1 cellular context compared by ENCODE assay signal in the genomic region with DNA sequence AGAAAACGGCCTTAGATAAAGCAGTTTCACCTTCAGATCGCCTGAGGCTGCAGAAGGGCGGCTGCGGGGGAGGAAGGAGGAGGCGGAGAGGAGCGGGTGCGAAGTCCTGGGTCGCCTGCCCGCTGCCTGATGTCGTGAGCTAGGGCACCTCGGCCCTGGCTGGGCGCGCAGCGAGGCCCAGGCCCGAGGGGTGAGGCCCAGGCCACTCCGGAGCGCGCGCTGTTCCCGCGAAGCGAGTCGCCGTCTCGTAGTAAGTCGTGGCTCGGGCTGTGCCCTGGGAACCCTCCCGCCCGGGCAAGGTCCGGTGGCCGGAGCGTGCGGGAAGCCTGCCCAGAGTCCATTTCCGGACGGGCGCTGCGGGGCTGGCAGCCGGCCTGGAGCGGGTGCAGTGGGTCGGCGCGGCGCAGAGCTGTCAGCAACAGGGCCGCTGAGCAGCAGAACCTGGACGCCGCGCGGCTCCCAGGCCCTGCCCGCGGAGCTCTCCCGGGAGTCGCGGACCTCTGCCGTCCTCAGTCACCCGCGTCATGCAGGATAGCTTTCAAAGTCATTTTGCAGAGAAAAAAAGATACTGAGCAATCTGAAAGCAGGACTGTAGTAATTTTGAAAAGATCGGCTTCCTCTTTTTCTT.
A peak's percentile ranks its signal among the peaks of the same experiment; 100 is the strongest.
TF ChIP-seq lines count a peak whose summit lies in the region.

No MANE protein-coding gene starts in this region.

TF ChIP-seq in HepG2, 621 proteins besides CTCF, POLR2A, EP300 and RAD21 (continued from another document and continues in another):
- TF ChIP-seq STAG1 (CRISPR knock-in tag; IDR thresholded peaks at IDR 0.05) (no peak), AGO2 (optimal IDR thresholded peaks at IDR 0.05; ENCODE audit: low read depth, low read length) (peak; percentile 43), IKZF4 (CRISPR knock-in tag; IDR thresholded peaks at IDR 0.05; ENCODE audit: borderline replicate concordance, low read depth, not compliant biosample characterization) (peak; percentile 87), ZNF570 (CRISPR knock-in tag; IDR thresholded peaks at IDR 0.05; ENCODE audit: borderline replicate concordance) (no peak), ELF1 (CRISPR knock-in tag; IDR thresholded peaks at IDR 0.05) (no peak; the same call in 1 of the 2 replicates), ZNF234 (CRISPR knock-in tag; conservative IDR thresholded peaks at IDR 0.05) (no peak), MLX (CRISPR knock-in tag; IDR thresholded peaks at IDR 0.05) (no peak), ZNF75D (CRISPR knock-in tag; IDR thresholded peaks at IDR 0.05; ENCODE audit: borderline replicate concordance) (no peak), MNT (IDR thresholded peaks at IDR 0.05) (no peak), ZKSCAN1 (IDR thresholded peaks at IDR 0.05; ENCODE audit: low read length) (no peak), HNRNPUL1 (IDR thresholded peaks at IDR 0.05; ENCODE audit: low read depth, low read length) (no peak), TAF15 (IDR thresholded peaks at IDR 0.05; ENCODE audit: low read depth, low read length, poor library complexity, severe bottlenecking) (no peak), ZNF878 (CRISPR knock-in tag; IDR thresholded peaks at IDR 0.05) (peak; percentile 21; the same call in 1 of the 2 replicates), TBP (CRISPR knock-in tag; IDR thresholded peaks at IDR 0.05) (no peak), ZFP62 (CRISPR knock-in tag; IDR thresholded peaks at IDR 0.05) (no peak), THAP9 (CRISPR knock-in tag; IDR thresholded peaks at IDR 0.05; ENCODE audit: borderline replicate concordance) (peak; percentile 74; the same call in 1 of the 2 replicates), ZNF724P (CRISPR knock-in tag; IDR thresholded peaks at IDR 0.05; ENCODE audit: borderline replicate concordance) (no peak; the same call in 1 of the 2 replicates), ZNF766 (CRISPR knock-in tag; IDR thresholded peaks at IDR 0.05; ENCODE audit: borderline replicate concordance) (peak; percentile 47; the same call in 1 of the 2 replicates), ZNF749 (CRISPR knock-in tag; IDR thresholded peaks at IDR 0.05; ENCODE audit: borderline replicate concordance) (peak; percentile 36; the same call in 1 of the 2 replicates), ZNF574 (CRISPR knock-in tag; IDR thresholded peaks at IDR 0.05) (peak; percentile 77), ZNF121 (CRISPR knock-in tag; IDR thresholded peaks at IDR 0.05) (peak; percentile 34; the same call in 1 of the 2 replicates), ZC3H4 (CRISPR knock-in tag; IDR thresholded peaks at IDR 0.05; ENCODE audit: borderline replicate concordance) (no peak), FOSL1 (CRISPR knock-in tag; IDR thresholded peaks at IDR 0.05; ENCODE audit: borderline replicate concordance) (no peak), ZNF317 (CRISPR knock-in tag; IDR thresholded peaks at IDR 0.05) (no peak), KLF13 (CRISPR knock-in tag; IDR thresholded peaks at IDR 0.05) (no peak), FOXK1 (CRISPR knock-in tag; IDR thresholded peaks at IDR 0.05; ENCODE audit: borderline replicate concordance, low read depth) (no peak), ZNF12 (CRISPR knock-in tag; IDR thresholded peaks at IDR 0.05) (0 out of 2 replicates have a peak, but pooled peaks have one; percentile 12), ZNF782 (CRISPR knock-in tag; IDR thresholded peaks at IDR 0.05; ENCODE audit: borderline replicate concordance) (peak; percentile 92), CCDC6 (CRISPR knock-in tag; IDR thresholded peaks at IDR 0.05) (no peak; the same call in 1 of the 2 replicates), HOXA5 (CRISPR knock-in tag; IDR thresholded peaks at IDR 0.05) (0 out of 2 replicates have a peak, but pooled peaks have one; percentile 43), HOXA7 (CRISPR knock-in tag; IDR thresholded peaks at IDR 0.05) (no peak), NAIF1 (CRISPR knock-in tag; IDR thresholded peaks at IDR 0.05; ENCODE audit: borderline replicate concordance) (peak; percentile 81; the same call in 1 of the 2 replicates), EEA1 (CRISPR knock-in tag; IDR thresholded peaks at IDR 0.05; ENCODE audit: borderline replicate concordance) (no peak)
- TF ChIP-seq, protein P1, sequence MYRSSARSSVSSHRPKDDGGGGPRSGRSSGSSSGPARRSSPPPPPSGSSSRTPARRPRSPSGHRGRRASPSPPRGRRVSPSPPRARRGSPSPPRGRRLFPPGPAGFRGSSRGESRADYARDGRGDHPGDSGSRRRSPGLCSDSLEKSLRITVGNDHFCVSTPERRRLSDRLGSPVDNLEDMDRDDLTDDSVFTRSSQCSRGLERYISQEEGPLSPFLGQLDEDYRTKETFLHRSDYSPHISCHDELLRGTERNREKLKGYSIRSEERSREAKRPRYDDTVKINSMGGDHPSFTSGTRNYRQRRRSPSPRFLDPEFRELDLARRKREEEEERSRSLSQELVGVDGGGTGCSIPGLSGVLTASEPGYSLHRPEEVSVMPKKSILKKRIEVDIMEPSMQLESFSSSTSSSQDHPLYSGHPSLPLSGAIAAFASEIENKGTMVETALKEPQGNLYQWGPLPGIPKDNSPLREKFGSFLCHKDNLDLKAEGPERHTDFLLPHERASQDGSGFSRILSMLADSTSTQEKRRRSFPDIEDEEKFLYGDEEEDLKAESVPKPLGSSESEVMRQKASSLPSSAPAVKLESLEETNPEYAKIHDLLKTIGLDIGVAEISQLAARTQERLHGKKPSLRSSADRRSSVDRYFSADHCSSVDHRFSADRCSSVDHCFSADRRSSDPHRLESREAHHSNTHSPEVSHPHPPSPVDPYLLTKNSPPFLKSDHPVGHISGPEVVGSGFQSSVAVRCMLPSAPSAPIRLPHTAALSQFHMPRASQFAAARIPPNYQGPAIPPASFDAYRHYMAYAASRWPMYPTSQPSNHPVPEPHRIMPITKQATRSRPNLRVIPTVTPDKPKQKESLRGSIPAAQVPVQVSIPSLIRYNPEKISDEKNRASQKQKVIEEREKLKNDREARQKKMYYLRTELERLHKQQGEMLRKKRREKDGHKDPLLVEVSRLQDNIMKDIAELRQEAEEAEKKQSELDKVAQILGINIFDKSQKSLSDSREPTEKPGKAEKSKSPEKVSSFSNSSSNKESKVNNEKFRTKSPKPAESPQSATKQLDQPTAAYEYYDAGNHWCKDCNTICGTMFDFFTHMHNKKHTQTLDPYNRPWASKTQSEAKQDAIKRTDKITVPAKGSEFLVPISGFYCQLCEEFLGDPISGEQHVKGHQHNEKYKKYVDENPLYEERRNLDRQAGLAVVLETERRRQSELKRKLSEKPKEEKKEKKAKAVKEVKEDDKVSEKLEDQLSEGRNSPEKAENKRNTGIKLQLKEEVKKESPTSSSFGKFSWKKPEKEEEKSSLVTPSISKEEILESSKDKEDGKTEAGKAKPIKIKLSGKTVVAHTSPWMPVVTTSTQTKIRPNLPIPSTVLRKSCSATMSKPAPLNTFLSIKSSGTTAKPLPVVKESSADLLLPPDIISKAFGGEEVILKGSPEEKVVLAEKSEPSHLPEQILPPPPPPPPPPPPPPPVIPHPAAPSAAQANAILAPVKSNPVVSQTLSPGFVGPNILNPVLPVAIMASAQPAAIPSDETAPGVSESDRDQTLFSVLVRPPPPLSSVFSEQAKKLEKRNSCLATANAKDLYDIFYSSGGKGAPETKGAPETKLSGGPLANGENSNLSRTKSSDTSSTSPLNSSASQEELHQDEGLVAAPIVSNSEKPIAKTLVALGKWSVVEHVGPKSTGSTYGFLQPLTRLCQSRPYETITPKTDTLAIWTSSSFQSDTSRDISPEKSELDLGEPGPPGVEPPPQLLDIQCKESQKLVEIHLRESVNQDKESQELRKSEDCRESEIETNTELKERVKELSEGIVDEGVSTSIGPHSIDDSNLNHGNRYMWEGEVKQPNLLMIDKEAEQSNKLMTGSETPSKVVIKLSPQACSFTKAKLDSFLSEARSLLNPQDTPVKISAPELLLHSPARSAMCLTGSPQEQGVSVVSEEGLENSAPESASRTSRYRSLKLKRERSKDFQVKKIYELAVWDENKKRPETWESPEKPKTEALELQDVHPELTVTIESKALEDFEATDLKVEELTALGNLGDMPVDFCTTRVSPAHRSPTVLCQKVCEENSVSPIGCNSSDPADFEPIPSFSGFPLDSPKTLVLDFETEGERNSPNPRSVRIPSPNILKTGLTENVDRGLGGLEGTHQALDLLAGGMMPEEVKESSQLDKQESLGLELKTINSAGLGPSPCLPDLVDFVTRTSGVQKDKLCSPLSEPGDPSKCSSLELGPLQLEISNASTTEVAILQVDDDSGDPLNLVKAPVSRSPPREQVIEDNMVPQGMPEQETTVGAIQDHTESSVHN (CRISPR knock-in tag; IDR thresholded peaks at IDR 0.05): 0 out of 2 replicates have a peak, but pooled peaks have one; percentile 44
- TF ChIP-seq, protein P2, sequence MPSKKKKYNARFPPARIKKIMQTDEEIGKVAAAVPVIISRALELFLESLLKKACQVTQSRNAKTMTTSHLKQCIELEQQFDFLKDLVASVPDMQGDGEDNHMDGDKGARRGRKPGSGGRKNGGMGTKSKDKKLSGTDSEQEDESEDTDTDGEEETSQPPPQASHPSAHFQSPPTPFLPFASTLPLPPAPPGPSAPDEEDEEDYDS (CRISPR knock-in tag; IDR thresholded peaks at IDR 0.05): no peak
- TF ChIP-seq, protein P3, sequence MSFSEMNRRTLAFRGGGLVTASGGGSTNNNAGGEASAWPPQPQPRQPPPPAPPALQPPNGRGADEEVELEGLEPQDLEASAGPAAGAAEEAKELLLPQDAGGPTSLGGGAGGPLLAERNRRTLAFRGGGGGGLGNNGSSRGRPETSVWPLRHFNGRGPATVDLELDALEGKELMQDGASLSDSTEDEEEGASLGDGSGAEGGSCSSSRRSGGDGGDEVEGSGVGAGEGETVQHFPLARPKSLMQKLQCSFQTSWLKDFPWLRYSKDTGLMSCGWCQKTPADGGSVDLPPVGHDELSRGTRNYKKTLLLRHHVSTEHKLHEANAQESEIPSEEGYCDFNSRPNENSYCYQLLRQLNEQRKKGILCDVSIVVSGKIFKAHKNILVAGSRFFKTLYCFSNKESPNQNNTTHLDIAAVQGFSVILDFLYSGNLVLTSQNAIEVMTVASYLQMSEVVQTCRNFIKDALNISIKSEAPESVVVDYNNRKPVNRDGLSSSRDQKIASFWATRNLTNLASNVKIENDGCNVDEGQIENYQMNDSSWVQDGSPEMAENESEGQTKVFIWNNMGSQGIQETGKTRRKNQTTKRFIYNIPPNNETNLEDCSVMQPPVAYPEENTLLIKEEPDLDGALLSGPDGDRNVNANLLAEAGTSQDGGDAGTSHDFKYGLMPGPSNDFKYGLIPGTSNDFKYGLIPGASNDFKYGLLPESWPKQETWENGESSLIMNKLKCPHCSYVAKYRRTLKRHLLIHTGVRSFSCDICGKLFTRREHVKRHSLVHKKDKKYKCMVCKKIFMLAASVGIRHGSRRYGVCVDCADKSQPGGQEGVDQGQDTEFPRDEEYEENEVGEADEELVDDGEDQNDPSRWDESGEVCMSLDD (CRISPR knock-in tag; IDR thresholded peaks at IDR 0.05; ENCODE audit: borderline replicate concordance): 0 out of 2 replicates have a peak, but pooled peaks have one; percentile 68
